ENCODE assay signal across 9 cellular contexts in genomic region chr2:173264603-173265366, GRCh38.
DNase-seq lines count a peak whose midpoint lies in the region; ATAC-seq, FAIRE-seq and TF ChIP-seq lines count a peak whose summit lies in the region.
"Had no signal": no experiment of that assay in that cellular context is flagged by ENCODE, and none has a peak within 500 bp of the region (broad histone marks: within the 10 kb centered on the region; RNA-seq: fewer than 3 reads in every experiment).

No MANE protein-coding gene starts in this region.

- 0 out of 2 replicates have a peak, but pooled peaks have one; percentile 20 for TF ChIP-seq POLR2A in GM12878 (IDR thresholded peaks at IDR 0.05; ENCODE audit: low read depth, low read length)

- in situ Hi-C loops in GM12878 (cut with MboI), result no loop called here

- peak overlapping the region; percentile 86 for H2AFZ ChIP-seq in GM12878 (ENCODE audit: control insufficient read depth, low read depth, low read length)

- H3K36me3 ChIP-seq in HUES48 (ENCODE audit: control insufficient read depth, insufficient read depth, low read length) (0 out of 2 replicates have a peak, but pooled peaks cover 3% of the 10 kb centered on the region), GM12878 (ENCODE audit: control insufficient read depth in 2 of 2, insufficient read depth in 2 of 2, low read length in 1 of 2) (peaks cover 0 to 3% of the 10 kb centered on the region in 2 experiments; a peak in 1 of 4 replicates)

- no peaks in the 10 kb centered on the region for H3K9me3 ChIP-seq in HUES48 (ENCODE audit: control insufficient read depth, insufficient read depth, low read length)
- H3K9me3 ChIP-seq in GM12878 (replicated peaks; ENCODE audit: control insufficient read depth, insufficient read depth, low read length), result no peaks in the 10 kb centered on the region; the same call in 2 of the 3 replicates

- H3K4me2 ChIP-seq in GM12878 (ENCODE audit: control insufficient read depth, insufficient read depth), result peak overlapping the region; percentile 68

- H3K9me3 Mint-ChIP-seq in stimulated activated memory B cell treated with anti-CD40 and anti-IgM and Interleukin-4, amounts not matched to agents 10 μg/mL and 1 μg/mL and 100 μg/mL, for 72 hours, result no peaks in the 10 kb centered on the region

- DNase-seq in GM12878 (ENCODE audit: low read depth, low spot score) (peak; percentile 55), dermis blood vessel endothelial cell (no peak), NCI-H748 treated with DMSO at 0.1 percent for 48 hours (lab: John Stamatoyannopoulos, UW) (no peak), SW 1271 (lab: John Stamatoyannopoulos, UW) (no peak)

- H3K27ac ChIP-seq in HUES48 (ENCODE audit: low read depth, low read length) (peak overlapping the region; percentile 8), GM12878 (ENCODE audit: control insufficient read depth, insufficient read depth) (0 out of 2 replicates have a peak overlapping the region, but pooled peaks have one; percentile 15)

- SMC1A ChIA-PET in GM12878 (lab: Charles Lee; ENCODE audit: uncharacterized antibody, unreplicated experiment), result interaction anchor here (0.9 kb wide), 1 partner anchor 22 kb away, joined by 3 read pairs; no protein-coding TSS in a partner anchor

- H3K27ac Mint-ChIP-seq in stimulated activated memory B cell treated with anti-CD40 and anti-IgM and Interleukin-4, amounts not matched to agents 10 μg/mL and 1 μg/mL and 100 μg/mL, for 72 hours, result peak overlapping the region; percentile 82

- H4K20me1 ChIP-seq in GM12878 (ENCODE audit: control insufficient read depth, insufficient read depth), result no peaks in the 10 kb centered on the region

- H3K27me3 Mint-ChIP-seq in stimulated activated memory B cell treated with anti-CD40 and anti-IgM and Interleukin-4, amounts not matched to agents 10 μg/mL and 1 μg/mL and 100 μg/mL, for 72 hours, result no peaks in the 10 kb centered on the region

- H3K36me3 Mint-ChIP-seq in stimulated activated memory B cell treated with anti-CD40 and anti-IgM and Interleukin-4, amounts not matched to agents 10 μg/mL and 1 μg/mL and 100 μg/mL, for 72 hours, result peaks cover 16% of the 10 kb centered on the region

- POLR2A ChIA-PET in GM12878 (lab: Charles Lee), result no interaction called here

- no TSS peak for BruUV-seq in GM12878 (replicated peaks; lab: Mats Ljungman, UMichigan)

- H3K4me1 ChIP-seq in HUES48 (ENCODE audit: control insufficient read depth, insufficient read depth, low read length) (peaks cover 25% of the 10 kb centered on the region), GM12878 (ENCODE audit: control insufficient read depth, insufficient read depth, low read length) (peaks cover 9% of the 10 kb centered on the region)

- TF ChIP-seq EP300 in GM12878 (IDR thresholded peaks at IDR 0.05; ENCODE audit: borderline replicate concordance in 1 of 2, control insufficient read depth in 1 of 2, low read depth in 2 of 2, low read length in 2 of 2), result peak in 1 of 2 experiments; percentile 52; a peak in 1 of 4 replicates

- TF ChIP-seq RAD21 in GM12878 (IDR thresholded peaks at IDR 0.05; ENCODE audit: insufficient read depth, low read depth, low read length), result no peak

- intact Hi-C loops in GM12878 (cut with micrococcal nuclease; ENCODE audit: unreplicated experiment), result no loop called here

- WGBS in GM12878 (ENCODE audit: insufficient coverage, insufficient replicate concordance, low lambda C conversion rate, missing lambda C conversion rate), result 15% methylated on average over 14 of the region's 14 CpGs

- RAD21 ChIA-PET in GM12878 (lab: Charles Lee; ENCODE audit: unreplicated experiment), result interaction anchor here (0.6 kb wide), 1 partner anchor 61 kb away, joined by 4 read pairs; no protein-coding TSS in a partner anchor

- H3K9ac ChIP-seq in HUES48 (ENCODE audit: low read depth, low read length) (no peak overlapping the region), GM12878 (ENCODE audit: control insufficient read depth, insufficient read depth, low read length) (no peak overlapping the region)

- CTCF ChIA-PET in GM12878 (lab: Yijun Ruan, JAX), result no interaction called here

- TF ChIP-seq CTCF in GM12878 (IDR thresholded peaks at IDR 0.05 in 2 of 3, conservative IDR thresholded peaks at IDR 0.05 in 1 of 3; ENCODE audit: control insufficient read depth in 2 of 3, extremely low read depth in 1 of 3, insufficient read depth in 1 of 3, low read depth in 3 of 3, low read length in 3 of 3), result no peak

- peaks cover 16% of the 10 kb centered on the region for H3K4me1 Mint-ChIP-seq in stimulated activated memory B cell treated with anti-CD40 and anti-IgM and Interleukin-4, amounts not matched to agents 10 μg/mL and 1 μg/mL and 100 μg/mL, for 72 hours

- H3K4me3 Mint-ChIP-seq in stimulated activated memory B cell treated with anti-CD40 and anti-IgM and Interleukin-4, amounts not matched to agents 10 μg/mL and 1 μg/mL and 100 μg/mL, for 72 hours, result peak overlapping the region; percentile 78

- peak; percentile 78 for FAIRE-seq in GM12878 (lab: Jason Lieb, UNC)
- FAIRE-seq: endometrium had no signal

- H3K4me3 ChIP-seq in HUES48 (ENCODE audit: low read depth, low read length) (no peak overlapping the region), GM12878 (no peak overlapping the region)

- H3K27me3 ChIP-seq in HUES48 (ENCODE audit: control insufficient read depth, insufficient read depth, low read length) (no peaks in the 10 kb centered on the region), GM12878 (replicated peaks in 1 of 2; ENCODE audit: control insufficient read depth in 2 of 2, insufficient read depth in 2 of 2, low read length in 1 of 2) (no peaks in the 10 kb centered on the region)

- no peaks in the 10 kb centered on the region for H3K79me2 ChIP-seq in GM12878 (ENCODE audit: control insufficient read depth, insufficient read depth, low read length)

- ATAC-seq in GM18508 (IDR thresholded peaks at IDR 0.05; ENCODE audit: insufficient read depth, unreplicated experiment) (peak; percentile 94), GM21529 (IDR thresholded peaks at IDR 0.05; ENCODE audit: unreplicated experiment) (peak; percentile 98), GM12878 (peak; percentile 91)
- ATAC-seq in stimulated activated memory B cell treated with anti-CD40 and anti-IgM and Interleukin-4, amounts not matched to agents 10 μg/mL and 1 μg/mL and 100 μg/mL, for 72 hours, result peak; percentile 99

TF ChIP-seq in GM12878, 131 proteins besides CTCF, POLR2A, EP300 and RAD21 (continues in another document):
- TF ChIP-seq CREM (IDR thresholded peaks at IDR 0.05; ENCODE audit: low read depth) (peak; percentile 45; the same call in 1 of the 2 replicates), ATF7 (IDR thresholded peaks at IDR 0.05; ENCODE audit: low read depth) (peak; percentile 41; the same call in 1 of the 2 replicates), IRF4 (IDR thresholded peaks at IDR 0.05; ENCODE audit: low read depth, low read length) (0 out of 2 replicates have a peak, but pooled peaks have one; percentile 6), CREB1 (IDR thresholded peaks at IDR 0.05; ENCODE audit: low read depth) (peak; percentile 54; the same call in 1 of the 2 replicates), ELK1 (IDR thresholded peaks at IDR 0.05; ENCODE audit: low read depth, low read length) (no peak), NBN (IDR thresholded peaks at IDR 0.05) (0 out of 2 replicates have a peak, but pooled peaks have one; percentile 19), SPI1 (IDR thresholded peaks at IDR 0.05; ENCODE audit: borderline replicate concordance, insufficient read depth, low read depth, low read length) (peak; percentile 79; the same call in 1 of the 2 replicates), POLR2AphosphoS2 (IDR thresholded peaks at IDR 0.05; ENCODE audit: low read depth, low read length) (no peak), ETV6 (conservative IDR thresholded peaks at IDR 0.05 in 1 of 2, IDR thresholded peaks at IDR 0.05 in 1 of 2; ENCODE audit: borderline replicate concordance in 1 of 2, low read depth in 1 of 2) (peak in 1 of 2 experiments; percentile 96; a peak in 2 of 4 replicates), BCL11A (IDR thresholded peaks at IDR 0.05; ENCODE audit: low read depth, low read length) (0 out of 2 replicates have a peak, but pooled peaks have one; percentile 10), DPF2 (IDR thresholded peaks at IDR 0.05) (no peak), EGR1 (IDR thresholded peaks at IDR 0.05; ENCODE audit: borderline replicate concordance in 1 of 2, low read depth in 2 of 2, low read length in 2 of 2) (0 out of 3 replicates have a peak, but pooled peaks of 1 of the 2 experiments have one; percentile 10), MTA2 (IDR thresholded peaks at IDR 0.05; ENCODE audit: low read depth) (peak; percentile 39; the same call in 1 of the 2 replicates), ATF2 (IDR thresholded peaks at IDR 0.05; ENCODE audit: low read length) (peak; percentile 36; the same call in 1 of the 2 replicates)
